8 cellular contexts compared by ENCODE assay signal in the genomic region with DNA sequence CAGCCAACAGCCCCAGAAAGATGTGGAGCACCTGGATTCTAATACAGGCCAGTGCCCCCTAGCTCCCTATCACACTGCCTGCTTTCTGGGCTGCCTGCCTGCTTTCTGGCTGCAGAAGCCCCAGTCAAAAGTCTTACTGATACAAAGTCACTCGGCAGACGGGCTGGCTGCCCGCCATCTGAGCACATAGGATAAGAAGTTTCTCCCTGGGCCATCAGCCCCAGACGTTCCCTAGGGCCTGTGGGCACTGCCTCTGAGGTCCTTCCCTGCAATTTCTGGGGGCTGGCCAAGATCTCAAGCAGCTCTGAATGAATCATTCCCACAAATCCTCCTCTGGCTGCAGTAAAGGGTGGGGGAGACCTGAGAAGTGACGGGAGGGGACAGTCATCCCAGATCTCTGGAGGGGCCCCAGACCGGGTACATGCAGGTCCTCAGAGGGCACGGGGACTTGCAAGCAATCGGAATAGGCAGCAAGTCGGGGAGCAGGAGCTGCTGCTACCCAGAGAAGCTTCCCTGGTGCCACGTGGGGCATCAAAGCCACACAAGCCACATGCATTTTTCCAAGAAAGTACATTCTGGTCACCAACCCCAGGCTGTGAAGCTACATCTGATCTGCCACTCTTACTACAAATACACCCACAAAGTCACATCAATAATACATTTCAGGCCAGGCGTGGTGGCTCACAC. TPM values are rescaled to one million over a fixed set of nuclear protein-coding genes. Genes with fewer than 3 reads are reported as not detected.
A peak's percentile ranks its signal among the peaks of the same experiment; 100 is the strongest.
DNase-seq lines count a peak whose midpoint lies in the region; ATAC-seq and TF ChIP-seq lines count a peak whose summit lies in the region.

No MANE protein-coding gene starts in this region.

- peaks cover 64% of the 10 kb centered on the region for H3K4me1 Mint-ChIP-seq in activated T-cell treated with anti-CD3 and anti-CD28 coated beads, Interleukin-2, amount 50 U/mL, for 4 hours (ENCODE audit: low read depth)
- peaks cover 72% of the 10 kb centered on the region for H3K4me1 Mint-ChIP-seq in activated T-helper 1 cell treated with anti-CD3 and anti-CD28 coated beads, Interleukin-12 subunit alpha, Interleukin-12 subunit beta, Interleukin-2, Interleukin-4 antibody, amounts not matched to agents 30 ng/mL and 10 ng/mL and 1 ng/mL, durations not matched to agents 14 hours and 24 hours and 36 hours (ENCODE audit: low read depth)

- peak overlapping the region; percentile 7 for H3K4me3 Mint-ChIP-seq in activated T-cell treated with anti-CD3 and anti-CD28 coated beads, Interleukin-2, amount 50 U/mL, for 4 hours
- peak overlapping the region; percentile 30 for H3K4me3 Mint-ChIP-seq in activated T-helper 1 cell treated with anti-CD3 and anti-CD28 coated beads, Interleukin-12 subunit alpha, Interleukin-12 subunit beta, Interleukin-2, Interleukin-4 antibody, amounts not matched to agents 30 ng/mL and 10 ng/mL and 1 ng/mL, durations not matched to agents 14 hours and 24 hours and 36 hours

- peaks cover 3% of the 10 kb centered on the region for H3K36me3 Mint-ChIP-seq in activated T-cell treated with anti-CD3 and anti-CD28 coated beads, Interleukin-2, amount 50 U/mL, for 4 hours (ENCODE audit: insufficient read depth)
- peaks cover 25% of the 10 kb centered on the region for H3K36me3 Mint-ChIP-seq in activated T-helper 1 cell treated with anti-CD3 and anti-CD28 coated beads, Interleukin-12 subunit alpha, Interleukin-12 subunit beta, Interleukin-2, Interleukin-4 antibody, amounts not matched to agents 30 ng/mL and 10 ng/mL and 1 ng/mL, durations not matched to agents 14 hours and 24 hours and 36 hours (ENCODE audit: low read depth)

- H3K36me3 ChIP-seq in hepatocyte (replicated peaks; ENCODE audit: insufficient read depth, low read depth) (no peaks in the 10 kb centered on the region), upper lobe of left lung (peaks cover 0 to 15% (median 6%) of the 10 kb centered on the region in 4 donors)

- no peak for DNase-seq in activated T-cell treated with anti-CD3 and anti-CD28 coated beads, Interleukin-2, amount 50 U/mL, for 4 hours
- DNase-seq in activated T-cell treated with anti-CD3 and anti-CD28 coated beads, Interleukin-2, amount 50 U/mL, for 48 hours: no peak
- DNase-seq in activated T-helper 1 cell treated with anti-CD3 and anti-CD28 coated beads, Interleukin-12 subunit alpha, Interleukin-12 subunit beta, Interleukin-2, Interleukin-4 antibody, amounts not matched to agents 30 ng/mL and 10 ng/mL and 1 ng/mL, durations not matched to agents 14 hours and 24 hours and 36 hours (ENCODE audit: low spot score): no peak
- DNase-seq in hepatocyte (ENCODE audit: low spot score) (peak; percentile 62), upper lobe of left lung (peak in 1 of 2 donors; percentile 69), CD1c-positive myeloid dendritic cell (ENCODE audit: extremely low spot score) (no peak)
- DNase-seq in activated CD4-positive, CD25-positive, alpha-beta regulatory T cell treated with anti-CD3 and anti-CD28 coated beads, Interleukin-2, amount 50 U/mL, for 72 hours: no peak

- H4K20me1 ChIP-seq in hepatocyte (ENCODE audit: insufficient read depth, poor library complexity, severe bottlenecking): no peaks in the 10 kb centered on the region

- ATAC-seq in activated T-cell treated with anti-CD3 and anti-CD28 coated beads, Interleukin-2, amount 50 U/mL, for 4 hours: no peak
- ATAC-seq in upper lobe of left lung (ENCODE audit: low FRiP score in 2 of 2) (peak in 1 of 2 donors; percentile 9), HG02852 (IDR thresholded peaks at IDR 0.05; ENCODE audit: unreplicated experiment) (no peak)

- H3K79me2 ChIP-seq in hepatocyte: peaks cover 37% of the 10 kb centered on the region

- WGBS in hepatocyte (ENCODE audit: low lambda C conversion rate, missing lambda C conversion rate): 69% methylated on average over 11 of the region's 11 CpGs
- 38 to 53% methylated on average over 7 to 11 of the region's 11 CpGs for WGBS in upper lobe of left lung, 2 donors

- peak in 1 of 4 donors; percentile 22 for TF ChIP-seq EP300 in upper lobe of left lung (IDR thresholded peaks at IDR 0.05)

- H3K4me3 ChIP-seq in hepatocyte (no peak overlapping the region), upper lobe of left lung (peak overlapping the region in 2 of 4 donors; percentile 8 to 12)

- intact Hi-C loops in activated T-helper 1 cell treated with anti-CD3 and anti-CD28 coated beads, Interleukin-12 subunit alpha, Interleukin-12 subunit beta, Interleukin-2, Interleukin-4 antibody, amounts not matched to agents 30 ng/mL and 10 ng/mL and 1 ng/mL, durations not matched to agents 14 hours and 24 hours and 36 hours (cut with micrococcal nuclease): loop anchor here (5.0 kb wide), 1 partner anchor 38 kb away; no protein-coding TSS in a partner anchor

- H3K4me2 ChIP-seq in hepatocyte: peak overlapping the region; percentile 0

- H3K9me2 ChIP-seq in hepatocyte (replicated peaks; ENCODE audit: insufficient read depth): no peaks in the 10 kb centered on the region

- H3K9me3 Mint-ChIP-seq in activated T-cell treated with anti-CD3 and anti-CD28 coated beads, Interleukin-2, amount 50 U/mL, for 4 hours: no peaks in the 10 kb centered on the region
- H3K9me3 Mint-ChIP-seq in activated T-helper 1 cell treated with anti-CD3 and anti-CD28 coated beads, Interleukin-12 subunit alpha, Interleukin-12 subunit beta, Interleukin-2, Interleukin-4 antibody, amounts not matched to agents 30 ng/mL and 10 ng/mL and 1 ng/mL, durations not matched to agents 14 hours and 24 hours and 36 hours: no peaks in the 10 kb centered on the region

- H3K27me3 ChIP-seq in hepatocyte: no peaks in the 10 kb centered on the region
- no peaks in the 10 kb centered on the region for H3K27me3 ChIP-seq in upper lobe of left lung

- H3K27ac Mint-ChIP-seq in activated T-helper 1 cell treated with anti-CD3 and anti-CD28 coated beads, Interleukin-12 subunit alpha, Interleukin-12 subunit beta, Interleukin-2, Interleukin-4 antibody, amounts not matched to agents 30 ng/mL and 10 ng/mL and 1 ng/mL, durations not matched to agents 14 hours and 24 hours and 36 hours: peak overlapping the region; percentile 23

- H3K27ac ChIP-seq in hepatocyte: no peak overlapping the region
- peak overlapping the region in 3 of 4 donors; percentile 16 to 98 (median 58) for H3K27ac ChIP-seq in upper lobe of left lung

- TF ChIP-seq CTCF in hepatocyte (IDR thresholded peaks at IDR 0.05; ENCODE audit: poor library complexity) (no peak), upper lobe of left lung (IDR thresholded peaks at IDR 0.05) (no peak)

- H3K4me1 ChIP-seq in hepatocyte (ENCODE audit: insufficient read depth): peaks cover 5% of the 10 kb centered on the region
- peaks cover 25 to 56% (median 28%) of the 10 kb centered on the region in 4 donors for H3K4me1 ChIP-seq in upper lobe of left lung

- H2AFZ ChIP-seq in hepatocyte: no peak overlapping the region

- H3K27me3 Mint-ChIP-seq in activated T-cell treated with anti-CD3 and anti-CD28 coated beads, Interleukin-2, amount 50 U/mL, for 4 hours (ENCODE audit: low read depth): no peaks in the 10 kb centered on the region
- H3K27me3 Mint-ChIP-seq in activated T-helper 1 cell treated with anti-CD3 and anti-CD28 coated beads, Interleukin-12 subunit alpha, Interleukin-12 subunit beta, Interleukin-2, Interleukin-4 antibody, amounts not matched to agents 30 ng/mL and 10 ng/mL and 1 ng/mL, durations not matched to agents 14 hours and 24 hours and 36 hours (ENCODE audit: insufficient read depth): no peaks in the 10 kb centered on the region

- TF ChIP-seq POLR2A in upper lobe of left lung (IDR thresholded peaks at IDR 0.05): no peak

- H3K9me3 ChIP-seq in hepatocyte (ENCODE audit: low read depth) (no peaks in the 10 kb centered on the region), upper lobe of left lung (no peaks in the 10 kb centered on the region)

RNA-seq across cellular contexts. Expression of gene TPST2, which starts 4.7 kb away (rescaled TPM):
- total RNA-seq in activated T-cell treated with anti-CD3 and anti-CD28 coated beads, Interleukin-2, amount 50 U/mL, for 4 hours: 10 to 100 TPM; 32.5 to 45.4 (median 38.8) TPM
- 36.1 and 37.0 TPM in 2 replicates for total RNA-seq in activated T-helper 1 cell treated with anti-CD3 and anti-CD28 coated beads, Interleukin-12 subunit alpha, Interleukin-12 subunit beta, Interleukin-2, Interleukin-4 antibody, amounts not matched to agents 30 ng/mL and 10 ng/mL and 1 ng/mL, durations not matched to agents 14 hours and 24 hours and 36 hours
- total RNA-seq in hepatocyte (36.8 and 39.9 TPM in 2 replicates), upper lobe of left lung (100 to 1,000 TPM in 2 of 6 donors, 10 to 100 TPM in 4; 50.5 to 253 (median 95.8) TPM)
- polyA plus RNA-seq in hepatocyte: 31.0 and 35.3 TPM in 2 replicates

RNA-seq across cellular contexts. Expression of gene CRYBB1, which starts 32.6 kb away (rescaled TPM):
- total RNA-seq in activated T-cell treated with anti-CD3 and anti-CD28 coated beads, Interleukin-2, amount 50 U/mL, for 4 hours: not detected
- total RNA-seq in activated T-helper 1 cell treated with anti-CD3 and anti-CD28 coated beads, Interleukin-12 subunit alpha, Interleukin-12 subunit beta, Interleukin-2, Interleukin-4 antibody, amounts not matched to agents 30 ng/mL and 10 ng/mL and 1 ng/mL, durations not matched to agents 14 hours and 24 hours and 36 hours: not detected in 2 replicates
- total RNA-seq in hepatocyte: not detected in 2 replicates
- 0.79 TPM in 1 of 2 replicates, not detected in the other for polyA plus RNA-seq in hepatocyte
- under 1 TPM in 2 of 6 donors, not detected in 4; 0.26 to 0.81 TPM for total RNA-seq in upper lobe of left lung

RNA-seq across cellular contexts. Expression of gene CRYBA4, which starts 36.5 kb away (rescaled TPM):
- total RNA-seq in activated T-cell treated with anti-CD3 and anti-CD28 coated beads, Interleukin-2, amount 50 U/mL, for 4 hours: not detected
- total RNA-seq in activated T-helper 1 cell treated with anti-CD3 and anti-CD28 coated beads, Interleukin-12 subunit alpha, Interleukin-12 subunit beta, Interleukin-2, Interleukin-4 antibody, amounts not matched to agents 30 ng/mL and 10 ng/mL and 1 ng/mL, durations not matched to agents 14 hours and 24 hours and 36 hours: not detected in 2 replicates
- total RNA-seq in hepatocyte (not detected in 2 replicates), upper lobe of left lung (not detected)
- polyA plus RNA-seq in hepatocyte: not detected in 2 replicates
